24 cellular contexts compared by ENCODE assay signal in genomic region chr12:130465626-130466025, GRCh38.
A peak's percentile ranks its signal among the peaks of the same experiment; 100 is the strongest.
DNase-seq lines count a peak whose midpoint lies in the region; ATAC-seq, FAIRE-seq and TF ChIP-seq lines count a peak whose summit lies in the region.
"Had no signal": no experiment of that assay in that cellular context is flagged by ENCODE, and none has a peak within 500 bp of the region (broad histone marks: within the 10 kb centered on the region; RNA-seq: fewer than 3 reads in every experiment).

No MANE protein-coding gene starts in this region.

- H3K4me1 ChIP-seq in right cardiac atrium (ENCODE audit: control insufficient read depth, insufficient read depth, low read length) (no peaks in the 10 kb centered on the region), heart right ventricle (no peaks in the 10 kb centered on the region), mesendoderm (ENCODE audit: control insufficient read depth, low read depth, low read length) (no peaks in the 10 kb centered on the region)
- H3K4me1 ChIP-seq: A549 had no signal

- no peak overlapping the region for H4K8ac ChIP-seq in mesendoderm (ENCODE audit: low read depth, low read length)

- H3K27ac ChIP-seq in right cardiac atrium (ENCODE audit: low read length) = no peak overlapping the region
- H3K27ac ChIP-seq in heart right ventricle = no peak overlapping the region
- H3K27ac ChIP-seq in mesendoderm (ENCODE audit: low read depth, low read length) = no peak overlapping the region
- H3K27ac ChIP-seq: A549, GM23248 had no signal

- no peak for FAIRE-seq in urothelium cell line (lab: Jason Lieb, UNC)
- FAIRE-seq: A549, D721Med, GM12878, GM19239, H1 had no signal

- H3K79me1 ChIP-seq in mesendoderm (ENCODE audit: low read length) = no peaks in the 10 kb centered on the region

- H3K9ac ChIP-seq in mesendoderm (ENCODE audit: low read length) = no peak overlapping the region
- H3K9ac ChIP-seq: GM23248 had no signal

- H3K9me3 ChIP-seq in right cardiac atrium (ENCODE audit: control insufficient read depth, low read length) (no peaks in the 10 kb centered on the region), heart right ventricle (peaks cover 0 to 25% (median 9%) of the 10 kb centered on the region in 11 donors)

- no peak overlapping the region for H3K4me2 ChIP-seq in mesendoderm (ENCODE audit: low read length)
- H3K4me2 ChIP-seq: A549 had no signal

- DNase-seq in right cardiac atrium = peak in 2 of 3 donors; percentile 0 to 24
- DNase-seq in heart right ventricle = no peak
- peak; percentile 83 for DNase-seq in chondrocyte (ENCODE audit: low spot score)
- DNase-seq in mesendoderm = no peak
- no peak for DNase-seq in retina
- DNase-seq in urothelium cell line (ENCODE audit: low spot score) = no peak
- no peak for DNase-seq in osteocyte (ENCODE audit: extremely low spot score, unreplicated experiment)
- DNase-seq: 8988T; ACHN; CD4-positive, alpha-beta T cell; CD8-positive, alpha-beta memory T cell; DMS 273 treated with DMSO at 0.1 percent for 48 hours; DMS79; EL; GDM1; GM23248; H7; HCEC 1CT had no signal

- ATAC-seq in right cardiac atrium = no peak
- no peak for ATAC-seq in heart right ventricle
- ATAC-seq: A549, GM12878 had no signal

- TF ChIP-seq CTCF in heart right ventricle (IDR thresholded peaks at IDR 0.05) (no peak), chondrocyte (IDR thresholded peaks at IDR 0.05) (no peak), osteocyte (IDR thresholded peaks at IDR 0.05) (no peak)

- no peaks in the 10 kb centered on the region for H3K36me3 ChIP-seq in heart right ventricle
- H3K36me3 ChIP-seq in mesendoderm (ENCODE audit: control insufficient read depth, insufficient read depth, low read length) = no peaks in the 10 kb centered on the region

- no peak overlapping the region for H4K5ac ChIP-seq in mesendoderm (ENCODE audit: low read length)

- H3K4ac ChIP-seq in mesendoderm (ENCODE audit: low read depth, low read length) = no peak overlapping the region

- no peak overlapping the region for H2BK120ac ChIP-seq in mesendoderm (ENCODE audit: low read depth, low read length)

- no peak overlapping the region for H2BK15ac ChIP-seq in mesendoderm (replicated peaks; ENCODE audit: low read depth)

- H3K4me1 Mint-ChIP-seq in chondrocyte (ENCODE audit: low read depth) (no peaks in the 10 kb centered on the region), osteocyte (ENCODE audit: unreplicated experiment) (no peaks in the 10 kb centered on the region)
- H3K4me1 Mint-ChIP-seq: CD14-positive monocyte; CD8-positive, alpha-beta memory T cell had no signal

- H3K27me3 Mint-ChIP-seq in chondrocyte (ENCODE audit: low read depth) = no peaks in the 10 kb centered on the region
- H3K27me3 Mint-ChIP-seq in osteocyte (ENCODE audit: unreplicated experiment) = no peaks in the 10 kb centered on the region
- H3K27me3 Mint-ChIP-seq: CD4-positive, alpha-beta T cell had no signal

- H3K36me3 Mint-ChIP-seq in chondrocyte (ENCODE audit: low read depth) (no peaks in the 10 kb centered on the region), osteocyte (ENCODE audit: unreplicated experiment) (no peaks in the 10 kb centered on the region)
- H3K36me3 Mint-ChIP-seq: CD14-positive monocyte; CD8-positive, alpha-beta memory T cell had no signal

- 69% methylated on average over 10 of the region's 10 CpGs for WGBS in right cardiac atrium
- WGBS in heart right ventricle, 2 donors = 69 to 70% methylated on average over 10 of the region's 10 CpGs
- no CpG with 5 or more reads among the region's 10 CpGs for WGBS in mesendoderm (ENCODE audit: extremely low coverage, insufficient coverage, low lambda C conversion rate)

- H3K4me3 ChIP-seq in right cardiac atrium (ENCODE audit: low read length) = no peak overlapping the region
- no peak overlapping the region for H3K4me3 ChIP-seq in heart right ventricle
- H3K4me3 ChIP-seq in mesendoderm (ENCODE audit: low read length) = no peak overlapping the region
- H3K4me3 ChIP-seq: A549, GM12878, GM23248 had no signal

- H3K4me3 Mint-ChIP-seq in chondrocyte (ENCODE audit: unreplicated experiment) (no peak overlapping the region), osteocyte (ENCODE audit: unreplicated experiment) (no peak overlapping the region)
- H3K4me3 Mint-ChIP-seq: CD14-positive monocyte; CD4-positive, alpha-beta T cell; CD8-positive, alpha-beta memory T cell had no signal

- no peak overlapping the region for H3K18ac ChIP-seq in mesendoderm (ENCODE audit: low read length)

- H2BK5ac ChIP-seq in mesendoderm (ENCODE audit: low read length) = peak overlapping the region; percentile 75

- intact Hi-C loops in right cardiac atrium (cut with DNase I) = no loop called here
- intact Hi-C loops in heart right ventricle (cut with DNase I) = no loop called here

- H3K9me3 Mint-ChIP-seq in chondrocyte (ENCODE audit: low read depth) = peaks cover 14% of the 10 kb centered on the region
- H3K9me3 Mint-ChIP-seq in osteocyte (ENCODE audit: unreplicated experiment) = peaks cover 17% of the 10 kb centered on the region

- H3K79me2 ChIP-seq in mesendoderm (ENCODE audit: control insufficient read depth, insufficient read depth, low read length) = no peaks in the 10 kb centered on the region

- H2AK5ac ChIP-seq in mesendoderm (ENCODE audit: low read length) = peak overlapping the region; percentile 32

- H3K27me3 ChIP-seq in right cardiac atrium (ENCODE audit: control insufficient read depth, insufficient read depth) (no peaks in the 10 kb centered on the region), heart right ventricle (peaks cover 0 to 41% (median 4%) of the 10 kb centered on the region in 7 donors), mesendoderm (ENCODE audit: insufficient read depth, low read length, poor library complexity) (no peaks in the 10 kb centered on the region)

- no peak overlapping the region for H3K23ac ChIP-seq in mesendoderm (ENCODE audit: low read length)

- H3K27ac Mint-ChIP-seq in chondrocyte (ENCODE audit: unreplicated experiment) = no peak overlapping the region
- H3K27ac Mint-ChIP-seq in osteocyte (ENCODE audit: unreplicated experiment) = no peak overlapping the region
- H3K27ac Mint-ChIP-seq: CD14-positive monocyte; CD4-positive, alpha-beta T cell; CD8-positive, alpha-beta memory T cell had no signal

- H3K56ac ChIP-seq in mesendoderm (ENCODE audit: low read length) = peak overlapping the region; percentile 25

Comparison
In these comparisons a context has a peak if more than half of its experiments do, and no peak if none do; other contexts are left out.
1. DNase-seq: peak in right cardiac atrium (2 of 3) and chondrocyte (single experiment); none in heart right ventricle (0 of 2), mesendoderm (single experiment), retina (single experiment), urothelium cell line (single experiment) and osteocyte (single experiment).